ENCODE assay signal across 8 cellular contexts in the genomic region with DNA sequence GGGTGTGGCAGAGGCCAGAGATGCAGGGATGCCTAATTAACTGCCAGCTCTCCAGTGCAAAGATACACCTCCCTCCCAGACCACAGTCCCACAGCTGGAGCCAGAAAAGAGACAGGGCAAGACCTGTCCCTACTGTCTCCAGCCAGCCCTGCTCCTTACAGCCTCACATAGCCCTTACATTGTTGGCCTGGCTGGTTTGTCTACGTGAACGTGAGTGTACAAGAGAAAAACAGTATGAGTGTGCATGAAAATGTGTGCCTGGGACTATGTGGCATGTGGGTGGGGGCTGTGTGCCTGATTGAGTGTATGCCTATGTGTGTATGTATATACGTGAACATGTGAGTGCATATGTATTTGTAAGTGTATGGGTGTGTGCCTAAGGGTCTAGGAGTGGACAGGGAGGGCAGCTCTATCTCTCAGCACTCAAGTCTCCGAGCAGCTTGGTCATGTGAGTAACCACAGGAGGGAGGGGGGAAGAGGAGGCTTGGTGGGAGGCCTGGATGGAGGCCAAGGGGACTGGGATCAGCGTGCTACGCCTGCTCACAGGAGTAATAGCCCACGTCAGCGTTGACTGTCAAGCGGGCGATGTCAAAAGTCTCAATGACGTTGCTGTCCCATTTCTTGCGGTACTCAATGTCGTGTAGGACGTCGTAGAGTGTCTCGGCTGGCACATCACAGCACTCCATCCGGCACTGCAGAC. TPM values are rescaled to one million over a fixed set of nuclear protein-coding genes. Genes with fewer than 3 reads are reported as not detected.
A peak's percentile ranks its signal among the peaks of the same experiment; 100 is the strongest.
DNase-seq lines count a peak whose midpoint lies in the region; ATAC-seq and TF ChIP-seq lines count a peak whose summit lies in the region.

No MANE protein-coding gene starts in this region.

- H3K4me3 Mint-ChIP-seq in neural progenitor cell: no peak overlapping the region
- no peak overlapping the region for H3K4me3 Mint-ChIP-seq in osteocyte (ENCODE audit: unreplicated experiment)

- DNase-seq in COR-L47 (lab: John Stamatoyannopoulos, UW): peak; percentile 73
- peak; percentile 20 for DNase-seq in NCI-H2227 (lab: John Stamatoyannopoulos, UW; ENCODE audit: unreplicated experiment)
- DNase-seq in colonic mucosa: peak; percentile 38
- no peak for DNase-seq in neural progenitor cell (ENCODE audit: low spot score)
- no peak for DNase-seq in osteocyte (ENCODE audit: extremely low spot score, unreplicated experiment)
- no peak for DNase-seq in NCI-H1048 (lab: John Stamatoyannopoulos, UW)
- no peak for DNase-seq in GDM1 (lab: John Stamatoyannopoulos, UW)

- no peak overlapping the region for H3K4me3 ChIP-seq in colonic mucosa
- no peak overlapping the region for H3K4me3 ChIP-seq in neural progenitor cell

- peaks cover 7% of the 10 kb centered on the region for H3K27me3 Mint-ChIP-seq in neural progenitor cell (ENCODE audit: insufficient read depth, low read depth)
- H3K27me3 Mint-ChIP-seq in osteocyte (ENCODE audit: unreplicated experiment): no peaks in the 10 kb centered on the region

- H3K4me1 Mint-ChIP-seq in neural progenitor cell (peaks cover 8% of the 10 kb centered on the region), osteocyte (ENCODE audit: unreplicated experiment) (peaks cover 19% of the 10 kb centered on the region)

- H3K9me3 ChIP-seq in colonic mucosa (no peaks in the 10 kb centered on the region), neural progenitor cell (ENCODE audit: low read depth) (no peaks in the 10 kb centered on the region)

- H3K4me1 ChIP-seq in colonic mucosa (peaks cover 3% of the 10 kb centered on the region), neural progenitor cell (no peaks in the 10 kb centered on the region)

- H3F3A ChIP-seq in neural progenitor cell (ENCODE audit: low read depth): no peaks in the 10 kb centered on the region

- no peak overlapping the region for H3K4me2 ChIP-seq in neural progenitor cell

- H4K20me1 ChIP-seq in neural progenitor cell (ENCODE audit: low read depth): no peaks in the 10 kb centered on the region

- intact Hi-C loops in colonic mucosa (cut with DNase I): no loop called here

- peak overlapping the region; percentile 23 for H3K27ac Mint-ChIP-seq in neural progenitor cell
- no peak overlapping the region for H3K27ac Mint-ChIP-seq in osteocyte (ENCODE audit: unreplicated experiment)

- no peaks in the 10 kb centered on the region for H3K79me2 ChIP-seq in neural progenitor cell (ENCODE audit: low read depth)

- H3K36me3 Mint-ChIP-seq in neural progenitor cell (peaks cover 10% of the 10 kb centered on the region), osteocyte (ENCODE audit: unreplicated experiment) (peaks cover 12% of the 10 kb centered on the region)

- H2AFZ ChIP-seq in neural progenitor cell (replicated peaks): no peak overlapping the region

- no peaks in the 10 kb centered on the region for H3K9me3 Mint-ChIP-seq in neural progenitor cell
- H3K9me3 Mint-ChIP-seq in osteocyte (ENCODE audit: unreplicated experiment): peaks cover 3% of the 10 kb centered on the region

- no peak for TF ChIP-seq CTCF in colonic mucosa (IDR thresholded peaks at IDR 0.05)
- TF ChIP-seq CTCF in neural progenitor cell (IDR thresholded peaks at IDR 0.05): no peak
- no peak for TF ChIP-seq CTCF in osteocyte (IDR thresholded peaks at IDR 0.05)

- H3K9ac ChIP-seq in colonic mucosa (ENCODE audit: low read depth in 2 of 2, low read length in 2 of 2) (no peak overlapping the region), neural progenitor cell (no peak overlapping the region)

- H3K27ac ChIP-seq in colonic mucosa: peak overlapping the region; percentile 9
- H3K27ac ChIP-seq in neural progenitor cell: no peak overlapping the region

- ATAC-seq in HG02870 (IDR thresholded peaks at IDR 0.05; ENCODE audit: unreplicated experiment): no peak

- H3K27me3 ChIP-seq in colonic mucosa (no peaks in the 10 kb centered on the region), neural progenitor cell (no peaks in the 10 kb centered on the region)

- H3K36me3 ChIP-seq in colonic mucosa (peaks cover 4% of the 10 kb centered on the region), neural progenitor cell (no peaks in the 10 kb centered on the region)

RNA-seq across cellular contexts. Expression of a gene that starts 6.6 kb away (rescaled TPM):
- 10 to 100 TPM; 70.4 to 89.8 TPM for total RNA-seq in colonic mucosa
- total RNA-seq in neural progenitor cell (ENCODE audit: low replicate concordance): 17.6 and 46.1 TPM in 2 replicates
- 61.9 and 64.2 TPM in 2 replicates for total RNA-seq in osteocyte

RNA-seq across cellular contexts. Expression of a gene that starts 35.0 kb away (rescaled TPM):
- total RNA-seq in colonic mucosa (100 to 1,000 TPM; 519 to 905 TPM), neural progenitor cell (ENCODE audit: low replicate concordance) (13.0 and 17.7 TPM in 2 replicates), osteocyte (27.7 and 35.3 TPM in 2 replicates)

RNA-seq across cellular contexts. Expression of a gene that starts 55.4 kb away (rescaled TPM):
- total RNA-seq in colonic mucosa: 10 to 100 TPM; 43.5 to 51.3 TPM
- 20.5 and 38.0 TPM in 2 replicates for total RNA-seq in neural progenitor cell (ENCODE audit: low replicate concordance)
- 17.1 and 18.2 TPM in 2 replicates for total RNA-seq in osteocyte

Comparison
In these comparisons a context has a peak if more than half of its experiments do, and no peak if none do; other contexts are left out.
1. DNase-seq: peak in COR-L47 (single experiment), NCI-H2227 (single experiment) and colonic mucosa (single experiment); none in neural progenitor cell (single experiment), osteocyte (single experiment), NCI-H1048 (single experiment) and GDM1 (single experiment).
2. RNA of a gene that starts 35.0 kb away (total RNA-seq): 519 to 905 TPM in colonic mucosa; 27.7 to 35.3 TPM in osteocyte and 13.0 to 17.7 TPM in neural progenitor cell; every median in the first group is over 10 times any median in the second.